ENCODE assay signal across 34 cellular contexts in genomic region chr1:39628807-39629347, GRCh38. TPM values are rescaled to one million over a fixed set of nuclear protein-coding genes. Genes with fewer than 3 reads are reported as not detected.
"Had no signal": no experiment of that assay in that cellular context is flagged by ENCODE, and none has a peak within 500 bp of the region (broad histone marks: within the 10 kb centered on the region; RNA-seq: fewer than 3 reads in every experiment).

No MANE protein-coding gene starts in this region.

- H3K27ac ChIP-seq: brain microvascular endothelial cell, KMS-11, Peyer's patch, SJSA1 had no signal

- H3K9me3 ChIP-seq: Peyer's patch, SJSA1, SK-N-SH had no signal

- H3K27ac Mint-ChIP-seq: activated CD4-positive, alpha-beta memory T cell treated with anti-CD3 and anti-CD28 coated beads for 36 hours; activated CD4-positive, alpha-beta T cell treated with anti-CD3 and anti-CD28 coated beads, Interleukin-2, amount 10 ng/mL, durations not matched to agents 7 days and 5 days; activated naive CD4-positive, alpha-beta T cell treated with anti-CD3 and anti-CD28 coated beads, Interleukin-2, amount 10 ng/mL, durations not matched to agents 7 days and 5 days; activated naive CD8-positive, alpha-beta T cell; activated naive CD8-positive, alpha-beta T cell treated with anti-CD3 and anti-CD28 coated beads, Interleukin-2, amount 50 U/mL, for 24 hours; activated T-helper 1 cell treated with anti-CD3 and anti-CD28 coated beads, Interleukin-12 subunit alpha, Interleukin-12 subunit beta, Interleukin-2, Interleukin-4 antibody, amounts not matched to agents 30 ng/mL and 10 ng/mL and 1 ng/mL, durations not matched to agents 14 hours and 24 hours and 36 hours; T-helper 1 cell treated with Interleukin-12 subunit alpha and Interleukin-12 subunit beta and Interleukin-4 antibody, amounts not matched to agents 30 μg/mL and 1 μg/mL, for 36 hours; T-helper 2 cell treated with Interferon-gamma antibody and Interleukin-4, amounts not matched to agents 5 μg/mL and 100 μg/mL, for 36 hours had no signal

- H3K36me3 Mint-ChIP-seq: activated CD4-positive, alpha-beta memory T cell treated with anti-CD3 and anti-CD28 coated beads for 36 hours; activated naive CD4-positive, alpha-beta T cell treated with anti-CD3 and anti-CD28 coated beads, Interleukin-2, amount 10 ng/mL, durations not matched to agents 7 days and 5 days; activated naive CD8-positive, alpha-beta T cell had no signal

- H3K4me3 ChIP-seq: Peyer's patch, SJSA1 had no signal

- ATAC-seq: activated naive CD8-positive, alpha-beta T cell treated with anti-CD3 and anti-CD28 coated beads, Interleukin-2, amount 50 U/mL, for 24 hours; PC-3 had no signal

- H3K9me3 Mint-ChIP-seq: activated CD4-positive, alpha-beta memory T cell treated with anti-CD3 and anti-CD28 coated beads for 36 hours; activated CD4-positive, alpha-beta T cell treated with anti-CD3 and anti-CD28 coated beads, Interleukin-2, amount 10 ng/mL, durations not matched to agents 7 days and 5 days; activated naive CD4-positive, alpha-beta T cell treated with anti-CD3 and anti-CD28 coated beads, Interleukin-2, amount 10 ng/mL, durations not matched to agents 7 days and 5 days; activated naive CD8-positive, alpha-beta T cell treated with anti-CD3 and anti-CD28 coated beads, Interleukin-2, amount 50 U/mL, for 24 hours; activated T-helper 1 cell treated with anti-CD3 and anti-CD28 coated beads, Interleukin-12 subunit alpha, Interleukin-12 subunit beta, Interleukin-2, Interleukin-4 antibody, amounts not matched to agents 30 ng/mL and 10 ng/mL and 1 ng/mL, durations not matched to agents 14 hours and 24 hours and 36 hours; T-helper 1 cell treated with Interleukin-12 subunit alpha and Interleukin-12 subunit beta and Interleukin-4 antibody, amounts not matched to agents 30 μg/mL and 1 μg/mL, for 36 hours; T-helper 2 cell treated with Interferon-gamma antibody and Interleukin-4, amounts not matched to agents 5 μg/mL and 100 μg/mL, for 36 hours had no signal

- H3K27me3 ChIP-seq: brain microvascular endothelial cell, Peyer's patch, SJSA1 had no signal

- H3K4me1 ChIP-seq: SJSA1 had no signal

- H3K36me3 ChIP-seq: brain microvascular endothelial cell, Peyer's patch had no signal

- DNase-seq: activated CD4-positive, alpha-beta memory T cell treated with anti-CD3 and anti-CD28 coated beads for 36 hours; activated CD4-positive, alpha-beta T cell treated with anti-CD3 and anti-CD28 coated beads, Interleukin-2, amount 10 ng/mL, durations not matched to agents 7 days and 5 days; activated effector memory CD4-positive, alpha-beta T cell treated with Interleukin-2 at 50 U/mL for 16 hours; activated naive CD4-positive, alpha-beta T cell treated with anti-CD3 and anti-CD28 coated beads, Interleukin-2, amount 10 ng/mL, durations not matched to agents 7 days and 5 days; activated naive CD8-positive, alpha-beta T cell treated with anti-CD3 and anti-CD28 coated beads, Interleukin-2, amount 50 U/mL, for 24 hours; anterior cingulate cortex; brain microvascular endothelial cell; central memory CD4-positive, alpha-beta T cell; MM.1S; MV-4-11; NCI-H1092; NCI-H1417; NCI-H146; NCI-H187; NCI-H2029 treated with DMSO at 0.1 percent for 48 hours; NCI-H2107; NCI-H2171; NCI-H510A; NCI-H526; NCI-H748 treated with DMSO at 0.1 percent for 48 hours; NK-92 treated with Interleukin-12 subunit alpha and Interleukin-12 subunit beta, amount 100 ng/mL, for 24 hours; PC-3; Peyer's patch; RPMI8226; SHP77 treated with DMSO at 0.1 percent for 48 hours; SK-N-SH had no signal

- H3K4me1 Mint-ChIP-seq: activated CD4-positive, alpha-beta T cell treated with anti-CD3 and anti-CD28 coated beads, Interleukin-2, amount 10 ng/mL, durations not matched to agents 7 days and 5 days; activated naive CD4-positive, alpha-beta T cell treated with anti-CD3 and anti-CD28 coated beads, Interleukin-2, amount 10 ng/mL, durations not matched to agents 7 days and 5 days had no signal

- H3K4me3 Mint-ChIP-seq: activated CD4-positive, alpha-beta memory T cell treated with anti-CD3 and anti-CD28 coated beads for 36 hours; activated CD4-positive, alpha-beta T cell treated with anti-CD3 and anti-CD28 coated beads, Interleukin-2, amount 10 ng/mL, durations not matched to agents 7 days and 5 days; activated naive CD4-positive, alpha-beta T cell treated with anti-CD3 and anti-CD28 coated beads, Interleukin-2, amount 10 ng/mL, durations not matched to agents 7 days and 5 days; activated naive CD8-positive, alpha-beta T cell; activated naive CD8-positive, alpha-beta T cell treated with anti-CD3 and anti-CD28 coated beads, Interleukin-2, amount 50 U/mL, for 24 hours; activated T-helper 1 cell treated with anti-CD3 and anti-CD28 coated beads, Interleukin-12 subunit alpha, Interleukin-12 subunit beta, Interleukin-2, Interleukin-4 antibody, amounts not matched to agents 30 ng/mL and 10 ng/mL and 1 ng/mL, durations not matched to agents 14 hours and 24 hours and 36 hours; T-helper 1 cell treated with Interleukin-12 subunit alpha and Interleukin-12 subunit beta and Interleukin-4 antibody, amounts not matched to agents 30 μg/mL and 1 μg/mL, for 36 hours; T-helper 2 cell treated with Interferon-gamma antibody and Interleukin-4, amounts not matched to agents 5 μg/mL and 100 μg/mL, for 36 hours had no signal

RNA-seq across cellular contexts. Expression of gene HEYL, which starts 10.6 kb away (rescaled TPM):
- total RNA-seq: activated CD4-positive, alpha-beta T cell treated with anti-CD3 and anti-CD28 coated beads, Interleukin-2, amount 10 ng/mL, durations not matched to agents 7 days and 5 days; PC-3 had no signal
- polyA plus RNA-seq: SK-N-SH had no signal

RNA-seq across cellular contexts. Expression of gene NT5C1A, which starts 43.0 kb away (rescaled TPM):
- total RNA-seq: activated CD4-positive, alpha-beta memory T cell treated with anti-CD3 and anti-CD28 coated beads for 36 hours; activated CD4-positive, alpha-beta T cell treated with anti-CD3 and anti-CD28 coated beads, Interleukin-2, amount 10 ng/mL, durations not matched to agents 7 days and 5 days; activated CD8-positive, alpha-beta memory T cell treated with anti-CD3 and anti-CD28 coated beads for 36 hours; LHCN-M2; PC-3; Peyer's patch; SJSA1 had no signal
